ENCODE assay signal across 14 cellular contexts in genomic region chr4:100372432-100372831, GRCh38.
DNase-seq lines count a peak whose midpoint lies in the region; ATAC-seq, FAIRE-seq and TF ChIP-seq lines count a peak whose summit lies in the region.
"Had no signal": no experiment of that assay in that cellular context is flagged by ENCODE, and none has a peak within 500 bp of the region (broad histone marks: within the 10 kb centered on the region; RNA-seq: fewer than 3 reads in every experiment).

No MANE protein-coding gene starts in this region.

- H3K4me1 ChIP-seq in A549, result no peaks in the 10 kb centered on the region
- H3K4me1 ChIP-seq: SJCRH30, uterus had no signal

- TF ChIP-seq EP300 in A549 (IDR thresholded peaks at IDR 0.05), result no peak

- FAIRE-seq in A549 (lab: Jason Lieb, UNC), result no peak
- FAIRE-seq: endometrium had no signal

- DNase-seq in A549 (ENCODE audit: low read depth in 1 of 2, low spot score in 1 of 2) (peak; percentile 1 to 4), GM06990 (ENCODE audit: extremely low read depth, insufficient read length) (no peak), NCI-H2171 (lab: John Stamatoyannopoulos, UW) (peak; percentile 1), epithelial cell of esophagus (ENCODE audit: low read depth) (peak; percentile 6), DMS153 (lab: John Stamatoyannopoulos, UW) (no peak), posterior cingulate gyrus (no peak)
- DNase-seq: activated T-cell treated with anti-CD3 and anti-CD28 coated beads, Interleukin-2, amount 50 U/mL, for 1 hour; midbrain; stimulated activated CD4-positive, alpha-beta T cell treated with anti-CD3 and anti-CD28 coated beads, Interleukin-4, amount 100 ng/mL, for 1 hour; uterus had no signal

- no peak for TF ChIP-seq POLR2A in A549 (IDR thresholded peaks at IDR 0.05; ENCODE audit: low read length)

- H3K36me3 ChIP-seq in GM06990 (ENCODE audit: control insufficient read depth, insufficient read depth, low read length), result no peaks in the 10 kb centered on the region
- H3K36me3 ChIP-seq: SJCRH30, uterus had no signal

- H3K4me3 ChIP-seq in A549 (no peak overlapping the region), GM06990 (replicated peaks; ENCODE audit: low read depth, low read length) (no peak overlapping the region), epithelial cell of esophagus (ENCODE audit: low read length) (no peak overlapping the region)
- H3K4me3 ChIP-seq: SJCRH30, uterus had no signal

- H3K27me3 ChIP-seq in GM06990 (replicated peaks; ENCODE audit: control insufficient read depth, insufficient read depth, low read length), result no peaks in the 10 kb centered on the region
- H3K27me3 ChIP-seq: SJCRH30, uterus had no signal

- CTCF ChIA-PET in A549 (lab: Yijun Ruan, JAX), result no interaction called here

- ATAC-seq in A549 (0 out of 6 replicates have a peak, but pooled peaks of 1 of the 2 experiments have one; percentile 51), GM18858 (IDR thresholded peaks at IDR 0.05; ENCODE audit: unreplicated experiment) (no peak), HG03565 (IDR thresholded peaks at IDR 0.05; ENCODE audit: unreplicated experiment) (no peak)

- H3K4me2 ChIP-seq in A549, result no peak overlapping the region

- H3K9me3 ChIP-seq in A549, result no peaks in the 10 kb centered on the region
- H3K9me3 ChIP-seq: SJCRH30, uterus had no signal

- peak in 1 of 2 experiments; percentile 26; a peak in 1 of 5 replicates for TF ChIP-seq RAD21 in A549 (conservative IDR thresholded peaks at IDR 0.05 in 1 of 2, IDR thresholded peaks at IDR 0.05 in 1 of 2)

- no peak overlapping the region for H3K27ac ChIP-seq in A549
- H3K27ac ChIP-seq: SJCRH30, uterus had no signal

- POLR2A ChIA-PET in A549 (lab: Yijun Ruan, JAX), result no interaction called here

- WGBS in A549 (ENCODE audit: missing lambda C conversion rate), result 31% methylated on average over 3 of the region's 3 CpGs

- TF ChIP-seq CTCF in A549 (IDR thresholded peaks at IDR 0.05), result no peak
- peak; percentile 64 for TF ChIP-seq CTCF in GM06990 (IDR thresholded peaks at IDR 0.05; ENCODE audit: insufficient read depth, low read length, poor library complexity, severe bottlenecking)
- TF ChIP-seq CTCF in epithelial cell of esophagus (IDR thresholded peaks at IDR 0.05; ENCODE audit: insufficient read depth, low read depth, low read length, missing control alignments), result peak; percentile 44

- intact Hi-C loops in posterior cingulate gyrus (cut with DNase I), result no loop called here

TF ChIP-seq in A549, 52 proteins besides CTCF, POLR2A, EP300 and RAD21:
- TF ChIP-seq USF2 (IDR thresholded peaks at IDR 0.05) (no peak), CBX8 (IDR thresholded peaks at IDR 0.05) (no peak), ZFP36 (IDR thresholded peaks at IDR 0.05; ENCODE audit: borderline replicate concordance, partially characterized antibody) (no peak), RNF2 (IDR thresholded peaks at IDR 0.05; ENCODE audit: borderline replicate concordance, low read depth) (no peak), MYC (IDR thresholded peaks at IDR 0.05; ENCODE audit: borderline replicate concordance, low read length) (no peak), CHD4 (IDR thresholded peaks at IDR 0.05; ENCODE audit: borderline replicate concordance) (no peak), CBX2 (IDR thresholded peaks at IDR 0.05; ENCODE audit: borderline replicate concordance, low read depth) (no peak), HOXA7 (CRISPR knock-in tag; IDR thresholded peaks at IDR 0.05) (no peak), ELK1 (IDR thresholded peaks at IDR 0.05; ENCODE audit: low read depth, low read length) (no peak), ZC3H11A (IDR thresholded peaks at IDR 0.05) (no peak), FOXS1 (CRISPR knock-in tag; IDR thresholded peaks at IDR 0.05) (no peak), MAFK (IDR thresholded peaks at IDR 0.05; ENCODE audit: partially characterized antibody) (no peak), PBX3 (IDR thresholded peaks at IDR 0.05) (no peak), HOXB13 (CRISPR knock-in tag; IDR thresholded peaks at IDR 0.05; ENCODE audit: low read depth) (no peak)

Comparison
In these comparisons a context has a peak if more than half of its experiments do, and no peak if none do; other contexts are left out.
1. DNase-seq: peak in A549 (2 of 2), NCI-H2171 (single experiment) and epithelial cell of esophagus (single experiment); none in GM06990 (single experiment), DMS153 (single experiment) and posterior cingulate gyrus (0 of 10).